Comparison of ENCODE assay signal across 1 cellular context in genomic region chr10:114343623-114344306, GRCh38.
TF ChIP-seq lines count a peak whose summit lies in the region.

No MANE protein-coding gene starts in this region.

TF ChIP-seq in H1, 55 proteins besides CTCF, POLR2A, EP300 and RAD21 (continued from another document):
- no peak for TF ChIP-seq POLR2AphosphoS5 (IDR thresholded peaks at IDR 0.05; ENCODE audit: low read depth, low read length)
- TF ChIP-seq, protein P1, sequence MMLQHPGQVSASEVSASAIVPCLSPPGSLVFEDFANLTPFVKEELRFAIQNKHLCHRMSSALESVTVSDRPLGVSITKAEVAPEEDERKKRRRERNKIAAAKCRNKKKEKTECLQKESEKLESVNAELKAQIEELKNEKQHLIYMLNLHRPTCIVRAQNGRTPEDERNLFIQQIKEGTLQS (IDR thresholded peaks at IDR 0.05; ENCODE audit: insufficient read depth, low read depth, low read length) = no peak
- no peak for TF ChIP-seq EZH2 (IDR thresholded peaks at IDR 0.05; ENCODE audit: low read depth, low read length, severe bottlenecking)
- TF ChIP-seq, protein P2, sequence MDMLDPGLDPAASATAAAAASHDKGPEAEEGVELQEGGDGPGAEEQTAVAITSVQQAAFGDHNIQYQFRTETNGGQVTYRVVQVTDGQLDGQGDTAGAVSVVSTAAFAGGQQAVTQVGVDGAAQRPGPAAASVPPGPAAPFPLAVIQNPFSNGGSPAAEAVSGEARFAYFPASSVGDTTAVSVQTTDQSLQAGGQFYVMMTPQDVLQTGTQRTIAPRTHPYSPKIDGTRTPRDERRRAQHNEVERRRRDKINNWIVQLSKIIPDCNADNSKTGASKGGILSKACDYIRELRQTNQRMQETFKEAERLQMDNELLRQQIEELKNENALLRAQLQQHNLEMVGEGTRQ (IDR thresholded peaks at IDR 0.05; ENCODE audit: low read length) = no peak
- TF ChIP-seq SAP30 (IDR thresholded peaks at IDR 0.05; ENCODE audit: insufficient read depth, insufficient replicate concordance, low read length) = no peak
- TF ChIP-seq RBBP5 (IDR thresholded peaks at IDR 0.05; ENCODE audit: borderline replicate concordance, low read depth, low read length) = no peak
- TF ChIP-seq RFX5 (IDR thresholded peaks at IDR 0.05; ENCODE audit: borderline replicate concordance, low read depth, low read length) = no peak
- TF ChIP-seq RXRA (IDR thresholded peaks at IDR 0.05; ENCODE audit: insufficient read depth, low read depth, low read length) = no peak
- TF ChIP-seq CEBPB (IDR thresholded peaks at IDR 0.05; ENCODE audit: low read depth, low read length) = no peak
- TF ChIP-seq JUND (IDR thresholded peaks at IDR 0.05; ENCODE audit: low read length) = no peak
- no peak for TF ChIP-seq FOSL1 (IDR thresholded peaks at IDR 0.05; ENCODE audit: insufficient read depth, low read depth, low read length)
- no peak for TF ChIP-seq CREB1 (IDR thresholded peaks at IDR 0.05)
